ENCODE assay signal across 9 cellular contexts in the genomic region with DNA sequence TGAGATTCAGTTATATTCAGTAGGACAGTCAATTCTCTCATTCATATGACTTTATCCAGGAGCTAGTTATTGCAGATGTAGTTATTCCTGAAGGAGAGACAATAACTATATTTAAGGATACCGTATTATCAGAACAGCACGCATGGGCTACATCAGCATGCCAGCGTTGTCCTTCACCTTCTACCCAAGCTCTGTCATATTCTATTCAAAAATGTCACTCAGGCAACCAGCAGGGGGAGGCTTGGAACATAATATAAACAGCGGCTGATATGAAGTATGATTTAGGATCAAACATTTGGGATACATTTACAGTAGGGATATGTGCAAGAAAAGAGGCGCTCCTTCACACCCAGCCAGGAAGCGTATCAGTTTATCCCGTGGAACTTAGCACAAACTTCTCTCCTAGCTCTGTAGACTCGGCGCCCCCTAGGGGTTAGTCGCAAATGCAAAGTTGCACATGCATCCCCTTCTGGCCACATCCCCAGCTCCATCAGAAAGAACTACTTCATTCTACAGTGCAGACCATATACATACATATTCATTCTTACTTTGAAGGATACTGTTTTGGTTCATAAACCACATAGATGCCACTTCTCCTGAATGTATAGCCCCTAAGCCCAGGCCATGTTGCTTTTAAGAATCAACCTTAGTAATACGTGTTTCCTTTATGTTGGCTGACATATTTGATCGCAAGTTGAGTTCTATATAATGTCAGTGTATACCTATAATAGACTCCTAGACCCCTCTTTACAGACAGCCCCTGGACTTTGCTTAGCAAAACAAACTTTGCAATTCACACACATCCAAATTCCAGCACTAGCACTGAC.
DNase-seq lines count a peak whose midpoint lies in the region; ATAC-seq, FAIRE-seq and TF ChIP-seq lines count a peak whose summit lies in the region.
"Had no signal": no experiment of that assay in that cellular context is flagged by ENCODE, and none has a peak within 500 bp of the region (broad histone marks: within the 10 kb centered on the region; RNA-seq: fewer than 3 reads in every experiment).

No MANE protein-coding gene starts in this region.

- H3K4me3 ChIP-seq in bronchial epithelial cell (ENCODE audit: low read depth, low read length) = no peak overlapping the region
- H3K4me3 ChIP-seq in lower lobe of right lung = no peak overlapping the region
- H3K4me3 ChIP-seq in sigmoid colon = no peak overlapping the region

- H3K36me3 Mint-ChIP-seq in activated T-cell treated with anti-CD3 and anti-CD28 coated beads, Interleukin-2, amount 50 U/mL, for 4 hours (ENCODE audit: insufficient read depth) = no peaks in the 10 kb centered on the region
- H3K36me3 Mint-ChIP-seq in HFFc6 (ENCODE audit: low read depth) = peaks cover 2% of the 10 kb centered on the region; the same call in 1 of the 2 replicates

- H3K27me3 ChIP-seq in bronchial epithelial cell (ENCODE audit: control insufficient read depth, insufficient read depth, low read length) = no peaks in the 10 kb centered on the region
- H3K27me3 ChIP-seq in lower lobe of right lung (ENCODE audit: low read depth) = no peaks in the 10 kb centered on the region
- H3K27me3 ChIP-seq in sigmoid colon = no peaks in the 10 kb centered on the region

- peaks cover 4% of the 10 kb centered on the region for H3K4me1 ChIP-seq in lower lobe of right lung
- H3K4me1 ChIP-seq in sigmoid colon = no peaks in the 10 kb centered on the region

- no peaks in the 10 kb centered on the region for H3K4me1 Mint-ChIP-seq in activated T-cell treated with anti-CD3 and anti-CD28 coated beads, Interleukin-2, amount 50 U/mL, for 4 hours (ENCODE audit: low read depth)
- H3K4me1 Mint-ChIP-seq in HFFc6 (ENCODE audit: low read depth) = no peaks in the 10 kb centered on the region
- H3K4me1 Mint-ChIP-seq: central memory CD8-positive, alpha-beta T cell had no signal

- peak; percentile 71 for TF ChIP-seq CTCF in HFFc6 (IDR thresholded peaks at IDR 0.05)
- TF ChIP-seq CTCF in bronchial epithelial cell (IDR thresholded peaks at IDR 0.05; ENCODE audit: insufficient read depth, low read length, severe bottlenecking) = peak; percentile 47
- peak; percentile 74 for TF ChIP-seq CTCF in lower lobe of right lung (IDR thresholded peaks at IDR 0.05)
- TF ChIP-seq CTCF in sigmoid colon (IDR thresholded peaks at IDR 0.05) = peak in 1 of 4 experiments; percentile 22

- ATAC-seq in activated T-cell treated with anti-CD3 and anti-CD28 coated beads, Interleukin-2, amount 50 U/mL, for 4 hours = no peak
- ATAC-seq in lower lobe of right lung = peak; percentile 79 to 80

- H3K36me3 ChIP-seq in bronchial epithelial cell (ENCODE audit: control insufficient read depth, insufficient read depth, low read length) (no peaks in the 10 kb centered on the region), lower lobe of right lung (no peaks in the 10 kb centered on the region), sigmoid colon (no peaks in the 10 kb centered on the region)

- no peak for FAIRE-seq in bronchial epithelial cell (lab: Jason Lieb, UNC)

- H3K9me3 ChIP-seq in lower lobe of right lung (no peaks in the 10 kb centered on the region), sigmoid colon (no peaks in the 10 kb centered on the region)

- H3K9me3 Mint-ChIP-seq in activated T-cell treated with anti-CD3 and anti-CD28 coated beads, Interleukin-2, amount 50 U/mL, for 4 hours = peaks cover 4% of the 10 kb centered on the region
- H3K9me3 Mint-ChIP-seq in HFFc6 = peaks cover 21% of the 10 kb centered on the region

- no peaks in the 10 kb centered on the region for H3K27me3 Mint-ChIP-seq in activated T-cell treated with anti-CD3 and anti-CD28 coated beads, Interleukin-2, amount 50 U/mL, for 4 hours (ENCODE audit: low read depth)
- H3K27me3 Mint-ChIP-seq in HFFc6 (ENCODE audit: insufficient read depth) = no peaks in the 10 kb centered on the region
- H3K27me3 Mint-ChIP-seq: central memory CD8-positive, alpha-beta T cell had no signal

- H3K27ac Mint-ChIP-seq in HFFc6 = no peak overlapping the region

- TF ChIP-seq EP300 in sigmoid colon (IDR thresholded peaks at IDR 0.05) = no peak

- intact Hi-C loops in lower lobe of right lung (cut with DNase I) (loop anchor here (10.0 kb wide), 1 partner anchor 79 kb away; no protein-coding TSS in a partner anchor), sigmoid colon (cut with DNase I) (no loop called here)

- DNase-seq in activated T-cell treated with anti-CD3 and anti-CD28 coated beads for 48 hours (ENCODE audit: low read depth) (peak; percentile 27), HFFc6 (no peak), NCI-H69 (lab: John Stamatoyannopoulos, UW) (peak; percentile 78), bronchial epithelial cell (ENCODE audit: low read depth) (no peak), lower lobe of right lung (peak; percentile 85), sigmoid colon (no peak)
- DNase-seq in activated T-cell treated with anti-CD3 and anti-CD28 coated beads, Interleukin-2, amount 50 U/mL, for 4 hours = no peak
- DNase-seq in stimulated activated naive CD4-positive, alpha-beta T cell treated with Interleukin-2 at 50 U/mL for 16 hours (lab: John Stamatoyannopoulos, UW) = no peak

- TF ChIP-seq POLR2A in sigmoid colon (IDR thresholded peaks at IDR 0.05) = no peak

- no peak overlapping the region for H3K4me3 Mint-ChIP-seq in activated T-cell treated with anti-CD3 and anti-CD28 coated beads, Interleukin-2, amount 50 U/mL, for 4 hours
- H3K4me3 Mint-ChIP-seq in HFFc6 = no peak overlapping the region
- H3K4me3 Mint-ChIP-seq: central memory CD8-positive, alpha-beta T cell had no signal

- H3K27ac ChIP-seq in lower lobe of right lung (no peak overlapping the region), sigmoid colon (no peak overlapping the region)

- 47 to 55% methylated on average over 12 of the region's 12 CpGs for WGBS in sigmoid colon, 2 donors

Comparison
In these comparisons a context has a peak if more than half of its experiments do, and no peak if none do; other contexts are left out.
1. DNase-seq: peak in activated T-cell treated with anti-CD3 and anti-CD28 coated beads for 48 hours (single experiment), NCI-H69 (single experiment) and lower lobe of right lung (single experiment); none in activated T-cell treated with anti-CD3 and anti-CD28 coated beads, Interleukin-2, amount 50 U/mL, for 4 hours (single experiment), HFFc6 (single experiment), bronchial epithelial cell (single experiment), sigmoid colon (single experiment) and stimulated activated naive CD4-positive, alpha-beta T cell treated with Interleukin-2 at 50 U/mL for 16 hours (single experiment).
2. ATAC-seq: peak in lower lobe of right lung (2 of 2); none in activated T-cell treated with anti-CD3 and anti-CD28 coated beads, Interleukin-2, amount 50 U/mL, for 4 hours (0 of 2).